8 cellular contexts compared by ENCODE assay signal in the genomic region with DNA sequence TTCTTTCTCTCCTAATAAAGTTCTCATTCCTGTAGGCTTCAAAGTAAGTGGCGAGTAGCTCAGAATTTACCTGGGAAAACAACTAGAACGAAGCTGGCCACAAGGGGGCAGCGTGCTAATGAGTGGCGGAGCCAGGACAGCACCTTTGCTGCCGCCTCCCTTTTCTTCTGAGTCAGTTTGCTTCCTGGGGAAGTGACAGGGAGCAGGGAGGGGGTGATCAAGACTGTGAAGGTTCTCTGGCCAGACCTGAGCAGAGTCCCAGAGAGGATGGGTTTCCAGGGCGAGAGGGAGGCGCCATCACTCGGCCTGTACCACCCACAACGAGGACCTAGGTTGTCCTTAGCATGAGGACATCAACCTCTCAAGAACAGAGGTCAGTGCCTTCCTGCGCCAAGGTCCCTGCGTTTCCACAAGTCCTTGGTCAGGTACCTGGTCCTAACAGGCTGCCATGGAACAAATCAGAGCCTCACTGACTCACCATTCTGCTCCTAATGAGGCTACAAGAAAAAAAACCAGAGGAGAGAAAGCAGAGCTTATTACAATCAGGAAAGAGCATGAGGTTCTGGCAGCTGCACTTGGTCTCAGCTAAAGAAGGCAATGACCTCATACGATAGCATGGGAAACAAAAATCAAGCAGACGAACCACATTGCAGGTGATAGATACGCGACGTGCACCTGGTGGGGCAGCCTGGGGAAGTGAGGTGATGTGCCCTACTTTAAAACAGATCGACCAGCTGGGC.
DNase-seq lines count a peak whose midpoint lies in the region; ATAC-seq and TF ChIP-seq lines count a peak whose summit lies in the region.

No MANE protein-coding gene starts in this region.

- H3K36me3 ChIP-seq in BLaER1 = no peaks in the 10 kb centered on the region
- H3K36me3 ChIP-seq in neuronal stem cell (replicated peaks in 1 of 2; ENCODE audit: control insufficient read depth in 2 of 2, insufficient read depth in 2 of 2, low read length in 2 of 2) = no peaks in the 10 kb centered on the region
- no peaks in the 10 kb centered on the region for H3K36me3 ChIP-seq in stomach

- no peak overlapping the region for H2BK120ac ChIP-seq in neuronal stem cell (ENCODE audit: low read depth, low read length)

- H4K20me1 ChIP-seq in BLaER1 = no peaks in the 10 kb centered on the region

- H4K8ac ChIP-seq in neuronal stem cell (ENCODE audit: low read depth, low read length) = no peak overlapping the region

- H2BK12ac ChIP-seq in neuronal stem cell (ENCODE audit: low read length) = no peak overlapping the region

- no peak for TF ChIP-seq POLR2A in stomach (IDR thresholded peaks at IDR 0.05)

- H3K27ac ChIP-seq in BLaER1 = no peak overlapping the region
- H3K27ac ChIP-seq in neuronal stem cell (replicated peaks; ENCODE audit: low read length) = no peak overlapping the region
- peak overlapping the region; percentile 63 to 89 (median 87) for H3K27ac ChIP-seq in stomach

- peak; percentile 83 for ATAC-seq in GM21367 (IDR thresholded peaks at IDR 0.05; ENCODE audit: unreplicated experiment)

- no peak overlapping the region for H3K14ac ChIP-seq in neuronal stem cell (ENCODE audit: low read length)

- no peak overlapping the region for H2BK15ac ChIP-seq in neuronal stem cell (ENCODE audit: low read length)

- H3K4me1 ChIP-seq in BLaER1 = peaks cover 11% of the 10 kb centered on the region
- H3K4me1 ChIP-seq in neuronal stem cell (ENCODE audit: control insufficient read depth in 2 of 2, insufficient read depth in 1 of 2, low read depth in 1 of 2, low read length in 2 of 2) = peaks cover 9 to 10% of the 10 kb centered on the region in 2 donors
- peaks cover 10 to 32% (median 24%) of the 10 kb centered on the region in 4 donors for H3K4me1 ChIP-seq in stomach

- H3K79me1 ChIP-seq in neuronal stem cell (ENCODE audit: low read depth, low read length) = no peaks in the 10 kb centered on the region

- H4K91ac ChIP-seq in neuronal stem cell (ENCODE audit: low read depth, low read length, poor library complexity) = no peak overlapping the region

- H3K23ac ChIP-seq in neuronal stem cell (ENCODE audit: low read depth, low read length, poor library complexity) = no peak overlapping the region

- intact Hi-C loops in stomach (cut with DNase I; ENCODE audit: low total_unique reads) = loop anchor here (5.0 kb wide), 1 partner anchor 163 kb away; no protein-coding TSS in a partner anchor

- H3K4me3 ChIP-seq in BLaER1 (no peak overlapping the region), neuronal stem cell (ENCODE audit: low read length in 2 of 2) (no peak overlapping the region), stomach (peak overlapping the region in 1 of 4 donors; percentile 17)

- no peak overlapping the region for H3K4ac ChIP-seq in neuronal stem cell (ENCODE audit: low read length)

- no peaks in the 10 kb centered on the region for H3K27me3 ChIP-seq in BLaER1
- no peaks in the 10 kb centered on the region for H3K27me3 ChIP-seq in neuronal stem cell (ENCODE audit: control insufficient read depth in 3 of 3, insufficient read depth in 3 of 3, low read depth in 1 of 3, low read length in 3 of 3)
- H3K27me3 ChIP-seq in stomach = no peaks in the 10 kb centered on the region

- TF ChIP-seq CTCF in stomach (IDR thresholded peaks at IDR 0.05) = peak in 6 of 7 experiments; percentile 63 to 93 (median 83)

- H3K9ac ChIP-seq in BLaER1 (no peak overlapping the region), neuronal stem cell (ENCODE audit: low read depth, low read length, poor library complexity) (no peak overlapping the region)

- H2AK5ac ChIP-seq in neuronal stem cell (ENCODE audit: low read depth, low read length) = no peak overlapping the region

- no CpG with 5 or more reads among the region's 17 CpGs for WGBS in neuronal stem cell (ENCODE audit: extremely low coverage in 2 of 2, insufficient read length in 2 of 2, insufficient replicate concordance in 1 of 2), 2 donors
- 15 to 23% (median 21%) methylated on average over 17 of the region's 17 CpGs for WGBS in stomach, 5 donors

- H2AFZ ChIP-seq in neuronal stem cell (ENCODE audit: low read length) = peak overlapping the region; percentile 64

- peak overlapping the region; percentile 73 for H3K18ac ChIP-seq in neuronal stem cell (ENCODE audit: low read length)

- H3K9me3 ChIP-seq in BLaER1 (no peaks in the 10 kb centered on the region), neuronal stem cell (replicated peaks in 1 of 2; ENCODE audit: control insufficient read depth in 2 of 2, insufficient read depth in 1 of 2, low read depth in 1 of 2, low read length in 2 of 2) (no peaks in the 10 kb centered on the region), stomach (no peaks in the 10 kb centered on the region)

- no peak for TF ChIP-seq EP300 in stomach (IDR thresholded peaks at IDR 0.05)

- H3K4me2 ChIP-seq in BLaER1 (peak overlapping the region; percentile 32; the same call in 1 of the 2 replicates), neuronal stem cell (ENCODE audit: insufficient read depth, low read length, poor library complexity, severe bottlenecking) (no peak overlapping the region)

- H2BK5ac ChIP-seq in neuronal stem cell (ENCODE audit: low read length) = no peak overlapping the region

- DNase-seq in NAMALWA (ENCODE audit: low spot score) (peak; percentile 76), SIG-M5 treated with dmso at 0.1 percent for 504 hours (lab: John Stamatoyannopoulos, UW; ENCODE audit: unreplicated experiment) (peak; percentile 84), foreskin melanocyte (peak; percentile 44), neuronal stem cell (ENCODE audit: low spot score) (peak; percentile 71), stomach (peak; percentile 96)
- peak; percentile 73 for DNase-seq in activated gamma-delta T cell treated with anti-CD3 and anti-CD28 coated beads, Interleukin-2, amount 50 U/mL, for 16 hours (ENCODE audit: low read depth)

Comparison
In these comparisons a context has a peak if more than half of its experiments do, and no peak if none do; other contexts are left out.
1. H3K27ac ChIP-seq: peak in stomach (5 of 5); none in BLaER1 (single experiment) and neuronal stem cell (single experiment).
2. DNase-seq: peak in every context shown above with its lines; median percentile 96 in stomach; 84 in SIG-M5 treated with dmso at 0.1 percent for 504 hours; 76 in NAMALWA; 73 in activated gamma-delta T cell treated with anti-CD3 and anti-CD28 coated beads, Interleukin-2, amount 50 U/mL, for 16 hours; 71 in neuronal stem cell; 44 in foreskin melanocyte.